In the genomic region with DNA sequence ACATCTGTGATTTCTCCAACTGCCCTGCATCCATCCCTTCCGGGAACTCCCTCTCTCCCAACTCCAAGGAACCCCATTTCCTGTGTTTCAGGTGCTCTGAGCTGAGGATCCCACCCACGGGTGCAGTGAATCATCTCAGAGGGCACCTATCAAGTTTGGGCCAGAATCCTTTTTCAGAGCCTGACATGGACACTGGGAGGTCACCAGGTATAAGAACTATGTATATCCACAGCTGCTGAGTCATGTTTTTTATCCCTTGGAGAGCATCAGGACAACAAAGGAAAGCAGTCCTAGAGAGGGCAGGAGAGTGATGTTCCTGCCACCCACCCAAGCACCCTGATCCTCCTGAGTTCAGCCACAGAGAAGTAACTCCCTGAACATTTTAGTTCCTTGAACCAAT, we compare ENCODE assay signal across 27 cellular contexts. TPM values are rescaled to one million over a fixed set of nuclear protein-coding genes. Genes with fewer than 3 reads are reported as not detected.
DNase-seq lines count a peak whose midpoint lies in the region; ATAC-seq and TF ChIP-seq lines count a peak whose summit lies in the region.
"Had no signal": no experiment of that assay in that cellular context is flagged by ENCODE, and none has a peak within 500 bp of the region (broad histone marks: within the 10 kb centered on the region; RNA-seq: fewer than 3 reads in every experiment).

No MANE protein-coding gene starts in this region.

- H3K4me2 ChIP-seq in GM23338 (no peak overlapping the region), osteoblast (ENCODE audit: insufficient read depth, low read length) (peak overlapping the region; percentile 70)

- no peaks in the 10 kb centered on the region for H3K9me3 Mint-ChIP-seq in activated T-cell treated with anti-CD3 and anti-CD28 coated beads, Interleukin-2, amount 50 U/mL, for 24 hours
- H3K9me3 Mint-ChIP-seq in GM23338, result no peaks in the 10 kb centered on the region
- no peaks in the 10 kb centered on the region for H3K9me3 Mint-ChIP-seq in endodermal cell
- H3K9me3 Mint-ChIP-seq: activated CD4-positive, alpha-beta T cell treated with anti-CD3 and anti-CD28 coated beads, Interleukin-2, amount 10 ng/mL, durations not matched to agents 7 days and 5 days; activated naive CD8-positive, alpha-beta T cell treated with anti-CD3 and anti-CD28 coated beads, Interleukin-2, amount 10 ng/mL, durations not matched to agents 7 days and 5 days had no signal

- H3K9me3 ChIP-seq in ascending aorta, result no peaks in the 10 kb centered on the region
- no peaks in the 10 kb centered on the region for H3K9me3 ChIP-seq in osteoblast (ENCODE audit: low read depth, low read length)
- H3K9me3 ChIP-seq in endodermal cell (ENCODE audit: control insufficient read depth, low read length), result no peaks in the 10 kb centered on the region
- H3K9me3 ChIP-seq: BE2C, transverse colon had no signal

- no peaks in the 10 kb centered on the region for H3K27me3 Mint-ChIP-seq in activated T-cell treated with anti-CD3 and anti-CD28 coated beads, Interleukin-2, amount 50 U/mL, for 24 hours
- peaks cover 9% of the 10 kb centered on the region for H3K27me3 Mint-ChIP-seq in GM23338 (ENCODE audit: insufficient read depth, low read depth, poor library complexity)
- no peaks in the 10 kb centered on the region for H3K27me3 Mint-ChIP-seq in endodermal cell (ENCODE audit: insufficient read depth)
- H3K27me3 Mint-ChIP-seq: activated CD4-positive, alpha-beta T cell treated with anti-CD3 and anti-CD28 coated beads, Interleukin-2, amount 10 ng/mL, durations not matched to agents 7 days and 5 days; activated naive CD8-positive, alpha-beta T cell treated with anti-CD3 and anti-CD28 coated beads, Interleukin-2, amount 10 ng/mL, durations not matched to agents 7 days and 5 days had no signal

- H2AFZ ChIP-seq in GM23338, result no peak overlapping the region
- H2AFZ ChIP-seq in osteoblast (ENCODE audit: low read length), result no peak overlapping the region

- no peak for DNase-seq in activated T-cell treated with anti-CD3 and anti-CD28 coated beads, Interleukin-2, amount 50 U/mL, for 24 hours
- DNase-seq in activated T-cell treated with anti-CD3 and anti-CD28 coated beads, Interleukin-2, amount 50 U/mL, for 1 hour, result no peak
- DNase-seq in GM23338 (ENCODE audit: low spot score), result no peak
- no peak for DNase-seq in ascending aorta (ENCODE audit: low spot score in 2 of 2)
- no peak for DNase-seq in osteoblast (ENCODE audit: insufficient read length, low spot score, missing footprints)
- DNase-seq in left lobe of liver (ENCODE audit: low spot score), result no peak
- no peak for DNase-seq in SKM-1 treated with dmso at 0.1 percent for 144 hours (lab: John Stamatoyannopoulos, UW; ENCODE audit: unreplicated experiment)
- DNase-seq in endodermal cell, result no peak
- DNase-seq: ACHN; activated CD4-positive, alpha-beta T cell treated with anti-CD3 and anti-CD28 coated beads, Interleukin-2, amount 10 ng/mL, durations not matched to agents 7 days and 5 days; activated CD8-positive, alpha-beta memory T cell treated with anti-CD3 and anti-CD28 coated beads, Interleukin-2, amount 50 U/mL, for 4 hours; activated effector memory CD4-positive, alpha-beta T cell treated with Interleukin-2 at 50 U/mL for 16 hours; activated naive CD8-positive, alpha-beta T cell treated with anti-CD3 and anti-CD28 coated beads, Interleukin-2, amount 10 ng/mL, durations not matched to agents 7 days and 5 days; BE2C; DMS79; GF-D8; HCEC 1CT; hippocampal formation; KG1; left colon; mesenchymal stem cell; NCI-H1436; NCI-H446; nucleus accumbens; OCI-M1; Right ventricle myocardium superior; transverse colon had no signal

- H3K36me3 ChIP-seq in GM23338 (ENCODE audit: insufficient read depth) (no peaks in the 10 kb centered on the region; the same call in 1 of the 2 replicates), ascending aorta (peaks cover 4 to 14% of the 10 kb centered on the region in 2 donors), osteoblast (ENCODE audit: insufficient read depth, low read length) (peaks cover 28% of the 10 kb centered on the region), endodermal cell (ENCODE audit: control insufficient read depth, insufficient read depth, low read length) (peaks cover 37% of the 10 kb centered on the region)

- H4K20me1 ChIP-seq in GM23338 (replicated peaks; ENCODE audit: insufficient read depth), result peaks cover 37% of the 10 kb centered on the region
- H4K20me1 ChIP-seq in osteoblast (ENCODE audit: insufficient read depth, low read length), result peaks cover 27% of the 10 kb centered on the region

- peaks cover 83% of the 10 kb centered on the region for H3K36me3 Mint-ChIP-seq in activated T-cell treated with anti-CD3 and anti-CD28 coated beads, Interleukin-2, amount 50 U/mL, for 24 hours (ENCODE audit: low read depth)
- H3K36me3 Mint-ChIP-seq in GM23338 (ENCODE audit: low read depth), result peaks cover 18% of the 10 kb centered on the region
- peaks cover 30% of the 10 kb centered on the region for H3K36me3 Mint-ChIP-seq in endodermal cell (ENCODE audit: low read depth)

- intact Hi-C loops in ascending aorta (cut with DNase I), result loop anchor here (5.0 to 10.0 kb wide), 3 partner anchors 166 to 599 kb away; a partner anchor contains a TSS

- H3K27me3 ChIP-seq in GM23338 (ENCODE audit: insufficient read depth) (no peaks in the 10 kb centered on the region), ascending aorta (no peaks in the 10 kb centered on the region), osteoblast (ENCODE audit: insufficient read depth, low read length) (no peaks in the 10 kb centered on the region), endodermal cell (ENCODE audit: control insufficient read depth, insufficient read depth, low read length, poor library complexity, severe bottlenecking) (no peaks in the 10 kb centered on the region)
- H3K27me3 ChIP-seq: BE2C, transverse colon had no signal

- H3K27ac ChIP-seq in GM23338 (ENCODE audit: low read depth), result no peak overlapping the region
- H3K27ac ChIP-seq in ascending aorta, result peak overlapping the region; percentile 65 to 75
- peak overlapping the region; percentile 83 for H3K27ac ChIP-seq in osteoblast (ENCODE audit: low read depth, low read length)
- H3K27ac ChIP-seq in endodermal cell (ENCODE audit: low read depth, low read length), result no peak overlapping the region
- H3K27ac ChIP-seq: transverse colon had no signal

- H3K4me3 ChIP-seq in GM23338, result no peak overlapping the region
- H3K4me3 ChIP-seq in ascending aorta, result no peak overlapping the region
- no peak overlapping the region for H3K4me3 ChIP-seq in osteoblast (ENCODE audit: insufficient read depth, low read length)
- no peak overlapping the region for H3K4me3 ChIP-seq in endodermal cell (ENCODE audit: low read length)
- H3K4me3 ChIP-seq: transverse colon had no signal

- no peaks in the 10 kb centered on the region for H3F3A ChIP-seq in GM23338 (replicated peaks; ENCODE audit: low read depth)

- H3K27ac Mint-ChIP-seq in activated T-cell treated with anti-CD3 and anti-CD28 coated beads, Interleukin-2, amount 50 U/mL, for 24 hours, result peak overlapping the region; percentile 80
- H3K27ac Mint-ChIP-seq in GM23338 (peak overlapping the region; percentile 76; the same call in 1 of the 2 replicates), endodermal cell (no peak overlapping the region)
- H3K27ac Mint-ChIP-seq: activated CD4-positive, alpha-beta T cell treated with anti-CD3 and anti-CD28 coated beads, Interleukin-2, amount 10 ng/mL, durations not matched to agents 7 days and 5 days; activated naive CD8-positive, alpha-beta T cell treated with anti-CD3 and anti-CD28 coated beads, Interleukin-2, amount 10 ng/mL, durations not matched to agents 7 days and 5 days had no signal

- ATAC-seq in GM23338, result no peak
- ATAC-seq in left lobe of liver, result no peak
- ATAC-seq: left colon had no signal

- H3K4me1 ChIP-seq in GM23338 (ENCODE audit: insufficient read depth) (peaks cover 13% of the 10 kb centered on the region), ascending aorta (peaks cover 8 to 52% of the 10 kb centered on the region in 2 donors), osteoblast (ENCODE audit: insufficient read depth, low read length) (peaks cover 46% of the 10 kb centered on the region), endodermal cell (ENCODE audit: control insufficient read depth, insufficient read depth, low read length) (no peaks in the 10 kb centered on the region)
- H3K4me1 ChIP-seq: BE2C had no signal

- TF ChIP-seq CTCF in GM23338 (conservative IDR thresholded peaks at IDR 0.05; ENCODE audit: low read depth in 2 of 2) (no peak), ascending aorta (IDR thresholded peaks at IDR 0.05) (no peak), osteoblast (IDR thresholded peaks at IDR 0.05; ENCODE audit: extremely low read depth, low read depth, low read length) (no peak), endodermal cell (conservative IDR thresholded peaks at IDR 0.05) (no peak)

- no peaks in the 10 kb centered on the region for H3K9me2 ChIP-seq in GM23338 (ENCODE audit: insufficient read depth)

- peaks cover 83% of the 10 kb centered on the region for H3K79me2 ChIP-seq in GM23338 (replicated peaks; ENCODE audit: insufficient read depth)
- H3K79me2 ChIP-seq in osteoblast (ENCODE audit: insufficient read depth, low read length), result peaks cover 82% of the 10 kb centered on the region

- no peak overlapping the region for H3K4me3 Mint-ChIP-seq in activated T-cell treated with anti-CD3 and anti-CD28 coated beads, Interleukin-2, amount 50 U/mL, for 24 hours
- H3K4me3 Mint-ChIP-seq in GM23338, result no peak overlapping the region
- no peak overlapping the region for H3K4me3 Mint-ChIP-seq in endodermal cell
- H3K4me3 Mint-ChIP-seq: activated CD4-positive, alpha-beta T cell treated with anti-CD3 and anti-CD28 coated beads, Interleukin-2, amount 10 ng/mL, durations not matched to agents 7 days and 5 days; activated naive CD8-positive, alpha-beta T cell treated with anti-CD3 and anti-CD28 coated beads, Interleukin-2, amount 10 ng/mL, durations not matched to agents 7 days and 5 days had no signal

- no peak overlapping the region for H3K9ac ChIP-seq in endodermal cell (ENCODE audit: extremely low read depth, low read length, poor library complexity, severe bottlenecking)

- H3K4me1 Mint-ChIP-seq in activated T-cell treated with anti-CD3 and anti-CD28 coated beads, Interleukin-2, amount 50 U/mL, for 24 hours (ENCODE audit: low read depth), result peaks cover 82% of the 10 kb centered on the region
- H3K4me1 Mint-ChIP-seq in GM23338 (peaks cover 17% of the 10 kb centered on the region), endodermal cell (peaks cover 16% of the 10 kb centered on the region)

- WGBS in endodermal cell (ENCODE audit: insufficient coverage in 1 of 2, insufficient read length in 1 of 2), 2 experiments, result 86 to 95% methylated on average over 2 of the region's 2 CpGs

TF ChIP-seq in GM23338, 12 proteins besides CTCF, POLR2A, EP300 and RAD21 (continues in another document):
- TF ChIP-seq EZH2 (IDR thresholded peaks at IDR 0.05; ENCODE audit: low read depth, unreplicated experiment), result no peak
- no peak for TF ChIP-seq STAT1 (IDR thresholded peaks at IDR 0.05; ENCODE audit: unreplicated experiment)

RNA-seq across cellular contexts. Expression of a gene that starts 3.8 kb away (rescaled TPM):
- total RNA-seq in GM23338 (2014; rRNA removed; shearing (Covaris generic)), result 18.4 and 35.0 TPM in 2 replicates
- 26.0 and 30.6 TPM in 2 replicates for polyA plus RNA-seq in GM23338 (2016; fragmentation: Nextera tagmentation; extraction: Ambion mirVana)
- total RNA-seq in ascending aorta (19.4 TPM), osteoblast (25.7 and 30.9 TPM in 2 replicates), left lobe of liver (4.8 TPM), endodermal cell (10 to 100 TPM; 29.8 to 37.0 TPM)
- polyA plus RNA-seq in endodermal cell (2013, experiment 1 of 2), result 38.4 TPM
- polyA plus RNA-seq in endodermal cell (2013, experiment 2 of 2), result 37.1 TPM

Comparison
In these comparisons a context has a peak if more than half of its experiments do, and no peak if none do; other contexts are left out.
1. H3K27ac ChIP-seq: peak in ascending aorta (2 of 2) and osteoblast (single experiment); none in GM23338 (single experiment) and endodermal cell (single experiment).